20 cellular contexts compared by ENCODE assay signal in genomic region chr11:118343248-118343647, GRCh38.
DNase-seq lines count a peak whose midpoint lies in the region; ATAC-seq and TF ChIP-seq lines count a peak whose summit lies in the region.
"Had no signal": no experiment of that assay in that cellular context is flagged by ENCODE, and none has a peak within 500 bp of the region (broad histone marks: within the 10 kb centered on the region; RNA-seq: fewer than 3 reads in every experiment).

No MANE protein-coding gene starts in this region.

- H3K9me3 Mint-ChIP-seq in T-helper 1 cell treated with Interleukin-12 subunit alpha and Interleukin-12 subunit beta and Interleukin-4 antibody, amounts not matched to agents 30 μg/mL and 1 μg/mL, for 36 hours, result no peaks in the 10 kb centered on the region
- H3K9me3 Mint-ChIP-seq in activated naive CD4-positive, alpha-beta T cell treated with anti-CD3 and anti-CD28 coated beads, Interleukin-2, amount 50 U/mL, for 24 hours, result no peaks in the 10 kb centered on the region
- H3K9me3 Mint-ChIP-seq in stimulated activated effector memory CD8-positive, alpha-beta T cell treated with anti-CD3 and anti-CD28 coated beads, Interleukin-12 subunit alpha, Interleukin-12 subunit beta, amount 100 ng/mL, for 72 hours, result no peaks in the 10 kb centered on the region
- H3K9me3 Mint-ChIP-seq: dendritic cell treated with granulocyte-macrophage colony-stimulating factor and Interleukin-4, amounts not matched to agents 40 ng/mL and 50 ng/mL, for 4 days; memory B cell; neural progenitor cell had no signal

- peak; percentile 27 for ATAC-seq in stimulated activated effector memory CD8-positive, alpha-beta T cell treated with anti-CD3 and anti-CD28 coated beads, Interleukin-12 subunit alpha, Interleukin-12 subunit beta, amount 100 ng/mL, for 72 hours
- no peak for ATAC-seq in HG02840 (IDR thresholded peaks at IDR 0.05; ENCODE audit: low FRiP score, unreplicated experiment)

- H3K27me3 Mint-ChIP-seq in T-helper 1 cell treated with Interleukin-12 subunit alpha and Interleukin-12 subunit beta and Interleukin-4 antibody, amounts not matched to agents 30 μg/mL and 1 μg/mL, for 36 hours (ENCODE audit: low read depth), result no peaks in the 10 kb centered on the region
- H3K27me3 Mint-ChIP-seq in activated naive CD4-positive, alpha-beta T cell treated with anti-CD3 and anti-CD28 coated beads, Interleukin-2, amount 50 U/mL, for 24 hours, result no peaks in the 10 kb centered on the region

- peaks cover 70% of the 10 kb centered on the region for H3K4me1 Mint-ChIP-seq in T-helper 1 cell treated with Interleukin-12 subunit alpha and Interleukin-12 subunit beta and Interleukin-4 antibody, amounts not matched to agents 30 μg/mL and 1 μg/mL, for 36 hours (ENCODE audit: low read depth)
- H3K4me1 Mint-ChIP-seq in activated naive CD4-positive, alpha-beta T cell treated with anti-CD3 and anti-CD28 coated beads, Interleukin-2, amount 50 U/mL, for 24 hours, result peaks cover 66% of the 10 kb centered on the region
- peaks cover 66% of the 10 kb centered on the region for H3K4me1 Mint-ChIP-seq in stimulated activated effector memory CD8-positive, alpha-beta T cell treated with anti-CD3 and anti-CD28 coated beads, Interleukin-12 subunit alpha, Interleukin-12 subunit beta, amount 100 ng/mL, for 72 hours

- no peak for TF ChIP-seq POLR2A in erythroblast (IDR thresholded peaks at IDR 0.05; ENCODE audit: low read length)

- H3K4me3 Mint-ChIP-seq in T-helper 1 cell treated with Interleukin-12 subunit alpha and Interleukin-12 subunit beta and Interleukin-4 antibody, amounts not matched to agents 30 μg/mL and 1 μg/mL, for 36 hours, result peak overlapping the region; percentile 95
- H3K4me3 Mint-ChIP-seq in activated naive CD4-positive, alpha-beta T cell treated with anti-CD3 and anti-CD28 coated beads, Interleukin-2, amount 50 U/mL, for 24 hours, result peak overlapping the region; percentile 92
- H3K4me3 Mint-ChIP-seq in stimulated activated effector memory CD8-positive, alpha-beta T cell treated with anti-CD3 and anti-CD28 coated beads, Interleukin-12 subunit alpha, Interleukin-12 subunit beta, amount 100 ng/mL, for 72 hours, result peak overlapping the region; percentile 77
- H3K4me3 Mint-ChIP-seq: dendritic cell treated with granulocyte-macrophage colony-stimulating factor and Interleukin-4, amounts not matched to agents 40 ng/mL and 50 ng/mL, for 4 days; memory B cell; neural progenitor cell had no signal

- peak; percentile 74 for DNase-seq in activated CD8-positive, alpha-beta memory T cell treated with anti-CD3 and anti-CD28 coated beads for 24 hours
- DNase-seq in activated CD8-positive, alpha-beta memory T cell treated with anti-CD3 and anti-CD28 coated beads, Interleukin-2, amount 50 U/mL, for 48 hours, result no peak
- no peak for DNase-seq in stimulated activated effector memory CD8-positive, alpha-beta T cell treated with anti-CD3 and anti-CD28 coated beads, Interleukin-12 subunit alpha, Interleukin-12 subunit beta, amount 100 ng/mL, for 72 hours (ENCODE audit: low spot score in 2 of 2)
- DNase-seq in erythroblast (lab: John Stamatoyannopoulos, UW) (no peak), NCI-H1105 treated with DMSO at 0.1 percent for 48 hours (lab: John Stamatoyannopoulos, UW) (no peak)
- DNase-seq: C1 segment of cervical spinal cord, DMS79, head of caudate nucleus, islet precursor cell, NCI-H187, NCI-H510A treated with DMSO at 0.1 percent for 48 hours, OCI-M1, retina, upper lobe of left lung had no signal

- peak overlapping the region; percentile 99 for H3K27ac Mint-ChIP-seq in T-helper 1 cell treated with Interleukin-12 subunit alpha and Interleukin-12 subunit beta and Interleukin-4 antibody, amounts not matched to agents 30 μg/mL and 1 μg/mL, for 36 hours
- H3K27ac Mint-ChIP-seq in activated naive CD4-positive, alpha-beta T cell treated with anti-CD3 and anti-CD28 coated beads, Interleukin-2, amount 50 U/mL, for 24 hours, result peak overlapping the region; percentile 97
- peak overlapping the region; percentile 99 for H3K27ac Mint-ChIP-seq in stimulated activated effector memory CD8-positive, alpha-beta T cell treated with anti-CD3 and anti-CD28 coated beads, Interleukin-12 subunit alpha, Interleukin-12 subunit beta, amount 100 ng/mL, for 72 hours
- H3K27ac Mint-ChIP-seq: dendritic cell treated with granulocyte-macrophage colony-stimulating factor and Interleukin-4, amounts not matched to agents 40 ng/mL and 50 ng/mL, for 4 days; memory B cell; neural progenitor cell had no signal

- peaks cover 57% of the 10 kb centered on the region for H3K36me3 Mint-ChIP-seq in T-helper 1 cell treated with Interleukin-12 subunit alpha and Interleukin-12 subunit beta and Interleukin-4 antibody, amounts not matched to agents 30 μg/mL and 1 μg/mL, for 36 hours (ENCODE audit: low read depth)
- peaks cover 31% of the 10 kb centered on the region for H3K36me3 Mint-ChIP-seq in activated naive CD4-positive, alpha-beta T cell treated with anti-CD3 and anti-CD28 coated beads, Interleukin-2, amount 50 U/mL, for 24 hours
- H3K36me3 Mint-ChIP-seq in stimulated activated effector memory CD8-positive, alpha-beta T cell treated with anti-CD3 and anti-CD28 coated beads, Interleukin-12 subunit alpha, Interleukin-12 subunit beta, amount 100 ng/mL, for 72 hours, result peaks cover 60% of the 10 kb centered on the region
- H3K36me3 Mint-ChIP-seq: memory B cell, neural progenitor cell had no signal
